In genomic region chr13:42110410-42111155, GRCh38 we compare ENCODE assay signal across 8 cellular contexts.
A peak's percentile ranks its signal among the peaks of the same experiment; 100 is the strongest.
DNase-seq lines count a peak whose midpoint lies in the region; ATAC-seq and TF ChIP-seq lines count a peak whose summit lies in the region.

No MANE protein-coding gene starts in this region.

- CTCF ChIA-PET in MCF 10A (lab: Yijun Ruan, JAX), result interaction anchor here (0.6 to 6.3 kb wide), 29 partner anchors 9 to 880 kb away, joined by 3 to 75 read pairs (median 3); partner anchors contain the start of genes DGKH and VWA8

- H3K27me3 ChIP-seq in kidney epithelial cell (ENCODE audit: control insufficient read depth, insufficient read depth, low read length), result no peaks in the 10 kb centered on the region

- BruUV-seq in MCF 10A (replicated peaks; lab: Mats Ljungman, UMichigan), result no TSS peak

- no peak for ATAC-seq in GM21360 (IDR thresholded peaks at IDR 0.05; ENCODE audit: unreplicated experiment)

- no peaks in the 10 kb centered on the region for H3K9me3 Mint-ChIP-seq in MCF 10A (ENCODE audit: unreplicated experiment)

- H3K4me3 ChIP-seq in kidney epithelial cell (ENCODE audit: low read depth, low read length), result no peak overlapping the region

- H3K4me3 Mint-ChIP-seq in MCF 10A (ENCODE audit: unreplicated experiment), result no peak overlapping the region

- H3K4me1 Mint-ChIP-seq in MCF 10A (ENCODE audit: insufficient read depth, unreplicated experiment), result peaks cover 26% of the 10 kb centered on the region

- no peaks in the 10 kb centered on the region for H3K27me3 Mint-ChIP-seq in MCF 10A (ENCODE audit: insufficient read depth, unreplicated experiment)

- no peaks in the 10 kb centered on the region for H3K36me3 ChIP-seq in kidney epithelial cell (ENCODE audit: control insufficient read depth, insufficient read depth, low read length)

- TF ChIP-seq CTCF in MCF 10A (IDR thresholded peaks at IDR 0.05; ENCODE audit: unreplicated experiment) (peak; percentile 60), kidney epithelial cell (IDR thresholded peaks at IDR 0.05; ENCODE audit: insufficient read depth, low read length, poor library complexity, severe bottlenecking) (peak; percentile 62)

- intact Hi-C loops in MCF 10A (cut with micrococcal nuclease), result loop anchor here (1.0 to 5.0 kb wide), 6 partner anchors 63 to 699 kb away; partner anchors contain the start of gene VWA8

- POLR2A ChIA-PET in MCF 10A (lab: Yijun Ruan, JAX), result interaction anchor here (0.6 to 1.8 kb wide), 3 partner anchors 9 to 442 kb away, joined by 3 to 8 read pairs (median 4); no protein-coding TSS in a partner anchor

- DNase-seq in activated CD8-positive, alpha-beta memory T cell treated with anti-CD3 and anti-CD28 coated beads, Interleukin-2, amount 50 U/mL, for 1 hour (ENCODE audit: extremely low read depth), result peak; percentile 13
- no peak for DNase-seq in activated CD8-positive, alpha-beta memory T cell treated with anti-CD3 and anti-CD28 coated beads for 24 hours
- DNase-seq in KG1 (lab: John Stamatoyannopoulos, UW) (peak; percentile 42), OCI-M2 (lab: John Stamatoyannopoulos, UW; ENCODE audit: unreplicated experiment) (peak; percentile 16), MCF 10A (ENCODE audit: unreplicated experiment) (peak; percentile 82), kidney epithelial cell (ENCODE audit: low read depth) (no peak)
- DNase-seq in stimulated activated CD8-positive, alpha-beta memory T cell treated with anti-CD3 and anti-CD28 coated beads, Interleukin-15, amount 100 ng/mL, for 1 hour (ENCODE audit: low read depth), result peak; percentile 16

- no peaks in the 10 kb centered on the region for H3K36me3 Mint-ChIP-seq in MCF 10A (ENCODE audit: insufficient read depth, unreplicated experiment)

- H3K27ac Mint-ChIP-seq in MCF 10A (ENCODE audit: low read depth, unreplicated experiment), result peak overlapping the region; percentile 25

Comparison
In these comparisons a context has a peak if more than half of its experiments do, and no peak if none do; other contexts are left out.
1. DNase-seq: peak in activated CD8-positive, alpha-beta memory T cell treated with anti-CD3 and anti-CD28 coated beads, Interleukin-2, amount 50 U/mL, for 1 hour (single experiment), KG1 (single experiment), OCI-M2 (single experiment), MCF 10A (single experiment) and stimulated activated CD8-positive, alpha-beta memory T cell treated with anti-CD3 and anti-CD28 coated beads, Interleukin-15, amount 100 ng/mL, for 1 hour (single experiment); none in activated CD8-positive, alpha-beta memory T cell treated with anti-CD3 and anti-CD28 coated beads for 24 hours (single experiment) and kidney epithelial cell (single experiment).